ENCODE assay signal across 9 cellular contexts in genomic region chr18:48813833-48814489, GRCh38.
DNase-seq lines count a peak whose midpoint lies in the region; ATAC-seq and TF ChIP-seq lines count a peak whose summit lies in the region.
"Had no signal": no experiment of that assay in that cellular context is flagged by ENCODE, and none has a peak within 500 bp of the region (broad histone marks: within the 10 kb centered on the region; RNA-seq: fewer than 3 reads in every experiment).

No MANE protein-coding gene starts in this region.

- H3K9me3 Mint-ChIP-seq in activated T-cell treated with anti-CD3 and anti-CD28 coated beads, Interleukin-2, amount 50 U/mL, for 4 hours: no peaks in the 10 kb centered on the region
- H3K9me3 Mint-ChIP-seq in immature natural killer cell: no peaks in the 10 kb centered on the region

- H3K4me1 Mint-ChIP-seq in activated T-cell treated with anti-CD3 and anti-CD28 coated beads, Interleukin-2, amount 50 U/mL, for 4 hours (ENCODE audit: low read depth): peaks cover 56% of the 10 kb centered on the region
- H3K4me1 Mint-ChIP-seq in immature natural killer cell: peaks cover 73 to 75% of the 10 kb centered on the region in 2 donors

- peak; percentile 50 for DNase-seq in activated T-cell treated with anti-CD3 and anti-CD28 coated beads, Interleukin-2, amount 50 U/mL, for 1 hour
- DNase-seq in activated T-cell treated with anti-CD3 and anti-CD28 coated beads for 4 hours (no peak), immature natural killer cell (peak; percentile 82 to 89 (median 85)), upper lobe of right lung (peak; percentile 32), COLO829 (ENCODE audit: low spot score) (no peak), NCI-H446 (lab: John Stamatoyannopoulos, UW) (no peak)
- DNase-seq in activated T-cell treated with anti-CD3 and anti-CD28 coated beads, Interleukin-2, amount 50 U/mL, for 4 hours: no peak

- ATAC-seq in activated T-cell treated with anti-CD3 and anti-CD28 coated beads, Interleukin-2, amount 50 U/mL, for 4 hours: peak; percentile 16 to 33
- ATAC-seq in upper lobe of right lung (peak; percentile 66), GM21515 (IDR thresholded peaks at IDR 0.05; ENCODE audit: unreplicated experiment) (no peak)
- ATAC-seq: body of pancreas had no signal

- no peaks in the 10 kb centered on the region for H3K36me3 ChIP-seq in upper lobe of right lung

- intact Hi-C loops in upper lobe of right lung (cut with DNase I): no loop called here

- H3K4me3 Mint-ChIP-seq in activated T-cell treated with anti-CD3 and anti-CD28 coated beads, Interleukin-2, amount 50 U/mL, for 4 hours: peak overlapping the region; percentile 55
- peak overlapping the region; percentile 61 to 75 (median 69) for H3K4me3 Mint-ChIP-seq in immature natural killer cell

- peak overlapping the region; percentile 94 to 98 (median 96) for H3K27ac Mint-ChIP-seq in immature natural killer cell

- no peaks in the 10 kb centered on the region for H3K27me3 ChIP-seq in upper lobe of right lung
- H3K27me3 ChIP-seq: body of pancreas had no signal

- peak overlapping the region; percentile 8 for H3K27ac ChIP-seq in upper lobe of right lung
- H3K27ac ChIP-seq: body of pancreas had no signal

- no peak for TF ChIP-seq CTCF in upper lobe of right lung (IDR thresholded peaks at IDR 0.05)

- H3K4me1 ChIP-seq in upper lobe of right lung: peaks cover 17% of the 10 kb centered on the region
- H3K4me1 ChIP-seq: body of pancreas had no signal

- H3K9me3 ChIP-seq in upper lobe of right lung: no peaks in the 10 kb centered on the region
- H3K9me3 ChIP-seq: body of pancreas had no signal

- no peaks in the 10 kb centered on the region for H3K27me3 Mint-ChIP-seq in activated T-cell treated with anti-CD3 and anti-CD28 coated beads, Interleukin-2, amount 50 U/mL, for 4 hours (ENCODE audit: low read depth)
- H3K27me3 Mint-ChIP-seq in immature natural killer cell (ENCODE audit: low read depth in 3 of 3): peaks cover 3 to 10% (median 6%) of the 10 kb centered on the region in 3 donors

- H3K36me3 Mint-ChIP-seq in activated T-cell treated with anti-CD3 and anti-CD28 coated beads, Interleukin-2, amount 50 U/mL, for 4 hours (ENCODE audit: insufficient read depth): peaks cover 5% of the 10 kb centered on the region
- peaks cover 11 to 12% (median 12%) of the 10 kb centered on the region in 3 donors for H3K36me3 Mint-ChIP-seq in immature natural killer cell

- H3K4me3 ChIP-seq in upper lobe of right lung: no peak overlapping the region
- H3K4me3 ChIP-seq: body of pancreas had no signal

Comparison
In these comparisons a context has a peak if more than half of its experiments do, and no peak if none do; other contexts are left out.
1. DNase-seq: peak in activated T-cell treated with anti-CD3 and anti-CD28 coated beads, Interleukin-2, amount 50 U/mL, for 1 hour (single experiment), immature natural killer cell (3 of 3) and upper lobe of right lung (single experiment); none in activated T-cell treated with anti-CD3 and anti-CD28 coated beads for 4 hours (single experiment), activated T-cell treated with anti-CD3 and anti-CD28 coated beads, Interleukin-2, amount 50 U/mL, for 4 hours (single experiment), COLO829 (single experiment) and NCI-H446 (0 of 2).